Comparison of ENCODE assay signal across 12 cellular contexts in the genomic region with DNA sequence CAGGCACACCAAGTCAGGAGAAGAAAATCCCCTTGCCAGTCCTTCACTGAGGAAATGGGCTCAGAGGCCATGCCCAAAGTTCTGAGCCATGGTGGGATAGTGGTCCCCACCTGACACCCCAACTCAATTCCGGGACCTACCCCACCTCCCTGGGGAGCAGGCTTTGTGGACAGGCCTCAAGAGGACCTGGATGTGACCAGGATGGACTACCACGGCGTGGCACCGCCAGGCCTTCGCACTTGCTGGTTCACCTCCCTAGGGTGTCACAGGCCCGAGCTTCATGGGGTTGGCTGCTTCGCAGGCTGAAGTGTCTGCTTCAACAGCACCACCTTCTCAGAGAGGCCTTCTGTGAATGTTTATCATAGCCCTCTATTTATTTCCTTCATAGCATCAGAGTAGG. TPM values are rescaled to one million over a fixed set of nuclear protein-coding genes. Genes with fewer than 3 reads are reported as not detected.
DNase-seq lines count a peak whose midpoint lies in the region; ATAC-seq and TF ChIP-seq lines count a peak whose summit lies in the region.
"Had no signal": no experiment of that assay in that cellular context is flagged by ENCODE, and none has a peak within 500 bp of the region (broad histone marks: within the 10 kb centered on the region; RNA-seq: fewer than 3 reads in every experiment).

No MANE protein-coding gene starts in this region.

- H3K9me3 ChIP-seq in BLaER1 treated with 17β-estradiol and CSF1 and Interleukin-3, amounts not matched to agents 10 nM and 100 nM (replicated peaks in 1 of 11) = no peaks in the 10 kb centered on the region
- H3K9me3 ChIP-seq in OCI-LY3 (ENCODE audit: insufficient read depth, low read length) (no peaks in the 10 kb centered on the region), right atrium auricular region (no peaks in the 10 kb centered on the region), skeletal muscle tissue (ENCODE audit: control insufficient read depth in 3 of 3, low read length in 3 of 3) (no peaks in the 10 kb centered on the region)
- H3K9me3 ChIP-seq: mucosa of descending colon, tibial artery had no signal

- TF ChIP-seq CTCF in OCI-LY3 (IDR thresholded peaks at IDR 0.05; ENCODE audit: low read depth, low read length) = no peak
- TF ChIP-seq CTCF in right atrium auricular region (IDR thresholded peaks at IDR 0.05) = no peak

- H3K79me2 ChIP-seq in OCI-LY3 (ENCODE audit: low read length) = no peaks in the 10 kb centered on the region
- H3K79me2 ChIP-seq: parathyroid adenoma had no signal

- peak overlapping the region; percentile 54 to 85 (median 77); a peak in 19 of 22 replicates for H3K9ac ChIP-seq in BLaER1 treated with 17β-estradiol and CSF1 and Interleukin-3, amounts not matched to agents 10 nM and 100 nM
- H3K9ac ChIP-seq in OCI-LY3 (ENCODE audit: low read length) = no peak overlapping the region
- no peak overlapping the region for H3K9ac ChIP-seq in skeletal muscle tissue (ENCODE audit: low read depth in 1 of 3, low read length in 3 of 3)
- H3K9ac ChIP-seq: parathyroid adenoma had no signal

- H3K4me2 ChIP-seq in BLaER1 treated with 17β-estradiol and CSF1 and Interleukin-3, amounts not matched to agents 10 nM and 100 nM = peak overlapping the region; percentile 86 to 99 (median 96)
- no peak overlapping the region for H3K4me2 ChIP-seq in OCI-LY3 (ENCODE audit: low read length)

- H3K4me3 ChIP-seq in BLaER1 treated with 17β-estradiol and CSF1 and Interleukin-3, amounts not matched to agents 10 nM and 100 nM = peak overlapping the region in 4 of 10 experiments; percentile 3 to 60 (median 55); a peak in 2 of 20 replicates
- H3K4me3 ChIP-seq in OCI-LY3 (ENCODE audit: low read length) (no peak overlapping the region), right atrium auricular region (no peak overlapping the region), skeletal muscle tissue (ENCODE audit: low read length in 3 of 3) (no peak overlapping the region)
- H3K4me3 ChIP-seq: cardiac muscle cell, mucosa of descending colon, tibial artery had no signal

- H2AFZ ChIP-seq in OCI-LY3 (ENCODE audit: low read depth, low read length) = no peak overlapping the region
- H2AFZ ChIP-seq: parathyroid adenoma had no signal

- H3K36me3 ChIP-seq in BLaER1 treated with 17β-estradiol and CSF1 and Interleukin-3, amounts not matched to agents 10 nM and 100 nM = peaks cover 0 to 62% (median 42%) of the 10 kb centered on the region in 11 experiments; a peak in 16 of 22 replicates
- H3K36me3 ChIP-seq in OCI-LY3 (replicated peaks; ENCODE audit: low read depth, low read length) = peaks cover 39% of the 10 kb centered on the region
- H3K36me3 ChIP-seq in right atrium auricular region = no peaks in the 10 kb centered on the region
- no peaks in the 10 kb centered on the region for H3K36me3 ChIP-seq in skeletal muscle tissue (ENCODE audit: control insufficient read depth in 3 of 3, insufficient read depth in 3 of 3, low read length in 3 of 3)
- H3K36me3 ChIP-seq: cardiac muscle cell, tibial artery had no signal

- DNase-seq in right atrium auricular region (ENCODE audit: low spot score) (no peak), NCI-H1930 (lab: John Stamatoyannopoulos, UW) (no peak), inferior parietal cortex (ENCODE audit: extremely low spot score) (no peak)
- no peak for DNase-seq in stimulated activated naive CD4-positive, alpha-beta T cell treated with Interleukin-2 at 50 U/mL for 16 hours (lab: John Stamatoyannopoulos, UW)

- ATAC-seq in HG02588 (IDR thresholded peaks at IDR 0.05; ENCODE audit: unreplicated experiment) = no peak

- no peaks in the 10 kb centered on the region; a peak in 1 of 22 replicates for H4K20me1 ChIP-seq in BLaER1 treated with 17β-estradiol and CSF1 and Interleukin-3, amounts not matched to agents 10 nM and 100 nM
- H4K20me1 ChIP-seq in OCI-LY3 (ENCODE audit: insufficient read depth, low read length) = no peaks in the 10 kb centered on the region

- no peaks in the 10 kb centered on the region for H3K27me3 ChIP-seq in BLaER1 treated with 17β-estradiol and CSF1 and Interleukin-3, amounts not matched to agents 10 nM and 100 nM
- H3K27me3 ChIP-seq in OCI-LY3 (ENCODE audit: low read depth, low read length) (no peaks in the 10 kb centered on the region), right atrium auricular region (no peaks in the 10 kb centered on the region), skeletal muscle tissue (ENCODE audit: control insufficient read depth in 3 of 3, insufficient read depth in 3 of 3, low read length in 3 of 3) (no peaks in the 10 kb centered on the region)
- H3K27me3 ChIP-seq: cardiac muscle cell, tibial artery had no signal

- H3K4me1 ChIP-seq in BLaER1 treated with 17β-estradiol and CSF1 and Interleukin-3, amounts not matched to agents 10 nM and 100 nM = peaks cover 79 to 100% (median 96%) of the 10 kb centered on the region in 10 experiments
- peaks cover 25% of the 10 kb centered on the region for H3K4me1 ChIP-seq in OCI-LY3 (ENCODE audit: low read length)
- peaks cover 0 to 43% of the 10 kb centered on the region in 2 donors for H3K4me1 ChIP-seq in right atrium auricular region
- H3K4me1 ChIP-seq in skeletal muscle tissue (ENCODE audit: control insufficient read depth in 3 of 3, insufficient read depth in 3 of 3, low read length in 3 of 3) = peaks cover 19 to 26% (median 24%) of the 10 kb centered on the region in 3 donors

- peak overlapping the region; percentile 63 to 96 (median 91) for H3K27ac ChIP-seq in BLaER1 treated with 17β-estradiol and CSF1 and Interleukin-3, amounts not matched to agents 10 nM and 100 nM
- H3K27ac ChIP-seq in OCI-LY3 (ENCODE audit: low read length) (peak overlapping the region; percentile 64), right atrium auricular region (peak overlapping the region; percentile 75), skeletal muscle tissue (ENCODE audit: low read depth, low read length) (peak overlapping the region; percentile 65)
- H3K27ac ChIP-seq: cardiac muscle cell had no signal

RNA-seq across cellular contexts. Expression of gene POC1A, which starts 31.7 kb away (rescaled TPM):
- total RNA-seq in right atrium auricular region (under 1 TPM; 0.47 to 0.78 TPM), skeletal muscle tissue (2.6 TPM)

Comparison
In these comparisons a context has a peak if more than half of its experiments do, and no peak if none do; other contexts are left out.
1. H3K9ac ChIP-seq: peak in BLaER1 treated with 17β-estradiol and CSF1 and Interleukin-3, amounts not matched to agents 10 nM and 100 nM (11 of 11); none in OCI-LY3 (single experiment) and skeletal muscle tissue (0 of 3).
2. Peak in every context shown above with its lines, with median percentiles within 50 percentile points of each other: H3K27ac ChIP-seq.